In the genomic region with DNA sequence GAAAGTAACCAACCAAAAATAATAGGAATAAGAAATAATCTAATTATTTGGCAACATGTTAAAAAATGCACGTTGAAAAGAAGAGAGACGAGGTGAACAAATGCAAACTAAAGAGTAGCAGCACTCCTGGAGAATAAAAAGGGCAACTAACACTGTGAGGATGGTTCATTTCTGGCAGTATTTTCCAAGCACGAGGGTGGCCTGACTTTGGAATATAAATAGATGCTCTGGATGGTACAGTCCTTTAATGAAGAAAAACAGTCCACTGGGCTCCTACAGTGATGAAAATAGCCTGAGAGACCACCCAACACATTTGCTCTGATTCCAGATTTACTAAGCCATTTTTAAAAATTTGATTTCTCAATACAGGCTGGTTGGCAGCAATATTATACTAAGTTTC, we compare ENCODE assay signal across 26 cellular contexts.
"Had no signal": no experiment of that assay in that cellular context is flagged by ENCODE, and none has a peak within 500 bp of the region (broad histone marks: within the 10 kb centered on the region; RNA-seq: fewer than 3 reads in every experiment).

No MANE protein-coding gene starts in this region.

- H3K4me3 ChIP-seq: stomach, suprapubic skin, testis, thoracic aorta, thyroid gland, tibial artery, tibial nerve, transverse colon, upper lobe of left lung, upper lobe of right lung, uterus, vagina had no signal

- H3K9me3 ChIP-seq: stomach, suprapubic skin, testis, thoracic aorta, thyroid gland, tibial artery, tibial nerve, transverse colon, upper lobe of left lung, upper lobe of right lung, uterus, vagina had no signal

- DNase-seq: stimulated activated CD4-positive, alpha-beta T cell treated with anti-CD3 and anti-CD28 coated beads, Interleukin-2, amount 100 ng/mL, for 48 hours; stimulated activated CD4-positive, alpha-beta T cell treated with anti-CD3 and anti-CD28 coated beads, Interleukin-4, amount 100 ng/mL, for 1 hour; stimulated activated CD4-positive, alpha-beta T cell treated with anti-CD3 and anti-CD28 coated beads, Interleukin-4, amount 100 ng/mL, for 24 hours; stimulated activated CD4-positive, alpha-beta T cell treated with anti-CD3 and anti-CD28 coated beads, Interleukin-4, amount 100 ng/mL, for 4 hours; stimulated activated CD8-positive, alpha-beta memory T cell treated with anti-CD3 and anti-CD28 coated beads, Interleukin-4, amount 100 ng/mL, for 48 hours; stimulated activated naive B cell treated with anti-CD40 and anti-IgM and Interleukin-4, amounts not matched to agents 10 μg/mL and 1 μg/mL and 100 μg/mL, for 72 hours; stimulated activated naive CD4-positive, alpha-beta T cell; stimulated activated naive CD4-positive, alpha-beta T cell treated with Interleukin-2 at 50 U/mL for 16 hours; stimulated activated naive CD8-positive, alpha-beta T cell treated with anti-CD3 and anti-CD28 coated beads, Interleukin-15, amount 100 ng/mL, for 72 hours; stimulated activated naive CD8-positive, alpha-beta T cell treated with anti-CD3 and anti-CD28 coated beads, Interleukin-15, Interleukin-2, amounts not matched to agents 100 U/mL and 50 U/mL, for 24 hours; stomach; substantia nigra; testis; thyroid gland; tibial artery; transverse colon; trophoblast cell; upper lobe of left lung; upper lobe of right lung; uterus had no signal

- ATAC-seq: stimulated activated effector memory CD8-positive, alpha-beta T cell treated with anti-CD3 and anti-CD28 coated beads, Interleukin-12 subunit alpha, Interleukin-12 subunit beta, amount 100 ng/mL, for 72 hours; stimulated activated memory B cell treated with anti-CD40 and anti-IgM and Interleukin-4, amounts not matched to agents 10 μg/mL and 1 μg/mL and 100 μg/mL, for 72 hours; stimulated activated naive B cell treated with anti-CD40 and anti-IgM and Interleukin-4, amounts not matched to agents 10 μg/mL and 1 μg/mL and 100 μg/mL, for 72 hours; stimulated activated naive CD8-positive, alpha-beta T cell treated with anti-CD3 and anti-CD28 coated beads, Interleukin-15, amount 100 ng/mL, for 72 hours; stimulated activated naive CD8-positive, alpha-beta T cell treated with anti-CD3 and anti-CD28 coated beads, Interleukin-15, Interleukin-2, amounts not matched to agents 100 U/mL and 50 U/mL, for 24 hours; upper lobe of right lung had no signal

- H3K4me1 ChIP-seq: suprapubic skin, testis, thyroid gland, tibial artery, tibial nerve, transverse colon, upper lobe of left lung, upper lobe of right lung, uterus, vagina had no signal

- H3K36me3 ChIP-seq: stomach, suprapubic skin, thoracic aorta, thyroid gland, tibial artery, tibial nerve, transverse colon, upper lobe of left lung, upper lobe of right lung, uterus, vagina had no signal

- H3K27ac ChIP-seq: stomach, suprapubic skin, testis, thoracic aorta, thyroid gland, tibial artery, tibial nerve, transverse colon, upper lobe of left lung, upper lobe of right lung, uterus, vagina had no signal

- H3K27me3 ChIP-seq: stomach, suprapubic skin, testis, thyroid gland, tibial artery, tibial nerve, transverse colon, upper lobe of left lung, upper lobe of right lung, uterus, vagina had no signal
